ENCODE assay signal across 30 cellular contexts in the genomic region with DNA sequence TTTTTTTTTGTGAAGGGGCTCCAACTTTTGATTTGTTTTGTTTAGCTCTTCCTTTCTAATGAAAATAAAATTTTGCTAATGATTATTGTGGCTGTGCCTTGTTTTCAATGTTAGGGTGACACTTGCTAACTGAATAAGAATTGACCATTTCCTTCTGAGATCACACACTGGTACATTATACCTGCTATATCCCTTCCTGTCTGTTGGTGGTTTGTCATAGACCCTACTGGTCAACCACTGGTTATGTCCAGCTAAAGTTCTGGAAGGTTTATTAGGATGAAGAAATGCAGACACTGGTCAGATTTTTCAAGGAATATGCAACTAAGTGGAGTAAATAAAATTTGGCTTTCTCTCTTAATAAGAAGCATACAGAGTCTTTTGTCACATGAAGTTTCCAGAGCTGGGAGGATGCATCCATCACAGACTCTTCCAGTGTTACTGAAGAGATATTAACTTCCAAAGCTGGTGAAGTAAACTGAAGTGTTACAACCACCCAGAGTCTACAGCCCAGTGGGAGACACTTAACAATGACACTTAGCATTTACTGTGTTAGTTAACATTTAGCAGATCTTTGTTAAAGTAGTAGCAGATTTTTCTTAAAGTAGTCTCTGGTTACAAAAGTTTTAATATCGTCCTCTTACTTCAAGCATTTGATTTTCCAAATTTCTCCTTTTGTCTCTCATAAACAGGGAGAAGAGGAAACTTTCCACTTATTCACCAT. TPM values are rescaled to one million over a fixed set of nuclear protein-coding genes. Genes with fewer than 3 reads are reported as not detected.
"Had no signal": no experiment of that assay in that cellular context is flagged by ENCODE, and none has a peak within 500 bp of the region (broad histone marks: within the 10 kb centered on the region; RNA-seq: fewer than 3 reads in every experiment).

No MANE protein-coding gene starts in this region.

- H3K27ac ChIP-seq: breast epithelium, tibial nerve, VCaP had no signal

- H3K9me3 ChIP-seq: breast epithelium, tibial nerve had no signal

- H3K27ac Mint-ChIP-seq: activated T-helper 1 cell treated with anti-CD3 and anti-CD28 coated beads, Interleukin-12 subunit alpha, Interleukin-12 subunit beta, Interleukin-2, Interleukin-4 antibody, amounts not matched to agents 30 ng/mL and 10 ng/mL and 1 ng/mL, durations not matched to agents 14 hours and 24 hours and 36 hours; naive thymus-derived CD4-positive, alpha-beta T cell; T-helper 1 cell treated with Interleukin-12 subunit alpha and Interleukin-12 subunit beta and Interleukin-4 antibody, amounts not matched to agents 30 μg/mL and 1 μg/mL, for 36 hours had no signal

- ATAC-seq: esophagus mucosa, left cardiac atrium, right cardiac atrium had no signal

- DNase-seq: activated CD4-positive, alpha-beta T cell treated with anti-CD3 and anti-CD28 coated beads for 4 hours; activated CD4-positive, alpha-beta T cell treated with anti-CD3 and anti-CD28 coated beads, Interleukin-2, amount 50 U/mL, for 48 hours; activated CD8-positive, alpha-beta memory T cell treated with anti-CD3 and anti-CD28 coated beads, Interleukin-2, amount 50 U/mL, for 4 hours; activated gamma-delta T cell treated with Interleukin-2 at 50 U/mL for 16 hours; activated naive CD4-positive, alpha-beta T cell treated with anti-CD3 and anti-CD28 coated beads, Interleukin-2, amount 50 U/mL, for 16 hours; activated T-cell treated with anti-CD3 and anti-CD28 coated beads, Interleukin-2, amount 50 U/mL, for 1 hour; amniotic stem cell; central memory CD4-positive, alpha-beta T cell; effector CD4-positive, alpha-beta T cell; foreskin fibroblast; head of caudate nucleus; hippocampal formation; left cardiac atrium; mammary epithelial cell; midbrain; naive thymus-derived CD4-positive, alpha-beta T cell; posterior cingulate gyrus; right cardiac atrium; spleen; stimulated activated naive CD4-positive, alpha-beta T cell; T-helper 9 cell had no signal

- H3K27me3 ChIP-seq: breast epithelium, spleen, tibial nerve had no signal

- H3K4me1 ChIP-seq: breast epithelium, spleen, tibial nerve had no signal

- H3K36me3 ChIP-seq: breast epithelium, spleen, tibial nerve had no signal

- H3K4me3 ChIP-seq: breast epithelium, spleen, tibial nerve had no signal

- H3K4me1 Mint-ChIP-seq: naive thymus-derived CD4-positive, alpha-beta T cell had no signal

- H3K4me3 Mint-ChIP-seq: activated T-helper 1 cell treated with anti-CD3 and anti-CD28 coated beads, Interleukin-12 subunit alpha, Interleukin-12 subunit beta, Interleukin-2, Interleukin-4 antibody, amounts not matched to agents 30 ng/mL and 10 ng/mL and 1 ng/mL, durations not matched to agents 14 hours and 24 hours and 36 hours; naive thymus-derived CD4-positive, alpha-beta T cell; T-helper 1 cell treated with Interleukin-12 subunit alpha and Interleukin-12 subunit beta and Interleukin-4 antibody, amounts not matched to agents 30 μg/mL and 1 μg/mL, for 36 hours had no signal

RNA-seq across cellular contexts. Expression of a gene that starts 19.7 kb away (rescaled TPM):
- total RNA-seq: activated CD8-positive, alpha-beta memory T cell treated with anti-CD3 and anti-CD28 coated beads for 36 hours; activated T-helper 1 cell treated with anti-CD3 and anti-CD28 coated beads, Interleukin-12 subunit alpha, Interleukin-12 subunit beta, Interleukin-2, Interleukin-4 antibody, amounts not matched to agents 30 ng/mL and 10 ng/mL and 1 ng/mL, durations not matched to agents 14 hours and 24 hours and 36 hours; naive thymus-derived CD4-positive, alpha-beta T cell had no signal
- polyA plus RNA-seq: naive thymus-derived CD4-positive, alpha-beta T cell had no signal

RNA-seq across cellular contexts. Expression of a gene that starts 53.7 kb away (rescaled TPM):
- total RNA-seq: activated CD8-positive, alpha-beta memory T cell treated with anti-CD3 and anti-CD28 coated beads for 36 hours; activated T-helper 1 cell treated with anti-CD3 and anti-CD28 coated beads, Interleukin-12 subunit alpha, Interleukin-12 subunit beta, Interleukin-2, Interleukin-4 antibody, amounts not matched to agents 30 ng/mL and 10 ng/mL and 1 ng/mL, durations not matched to agents 14 hours and 24 hours and 36 hours; esophagus mucosa; naive thymus-derived CD4-positive, alpha-beta T cell; ureter had no signal
- polyA plus RNA-seq: naive thymus-derived CD4-positive, alpha-beta T cell; neural cell had no signal
